Comparison of ENCODE assay signal across 16 cellular contexts in the genomic region with DNA sequence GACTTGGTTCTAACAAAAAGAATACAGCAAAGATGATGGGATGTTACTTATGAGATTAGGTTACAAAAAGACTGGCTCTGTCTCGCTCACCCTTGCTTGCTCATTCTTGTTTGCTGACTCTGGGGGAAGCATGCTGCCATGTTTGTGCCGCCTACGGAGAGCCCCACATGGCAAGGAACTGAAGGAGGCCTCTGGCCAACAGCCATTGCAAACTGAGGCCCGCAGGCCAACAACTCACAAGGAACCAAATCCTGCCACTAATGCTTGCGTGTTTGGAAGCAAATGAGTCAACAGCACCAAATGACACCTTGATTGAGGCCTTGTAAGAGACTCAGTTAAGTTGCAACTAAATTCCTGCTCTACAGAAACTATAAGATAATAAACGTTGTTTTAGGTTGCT.
DNase-seq lines count a peak whose midpoint lies in the region; ATAC-seq, FAIRE-seq and TF ChIP-seq lines count a peak whose summit lies in the region.
"Had no signal": no experiment of that assay in that cellular context is flagged by ENCODE, and none has a peak within 500 bp of the region (broad histone marks: within the 10 kb centered on the region; RNA-seq: fewer than 3 reads in every experiment).

No MANE protein-coding gene starts in this region.

- no peak for TF ChIP-seq CTCF in HepG2 (CRISPR knock-in tag; IDR thresholded peaks at IDR 0.05)
- no peak for TF ChIP-seq CTCF in right lobe of liver (IDR thresholded peaks at IDR 0.05)
- no peak for TF ChIP-seq CTCF in H1 (IDR thresholded peaks at IDR 0.05; ENCODE audit: control extremely low read depth in 1 of 3, insufficient read depth in 1 of 3, low read depth in 1 of 3, low read length in 3 of 3)
- no peak for TF ChIP-seq CTCF in neural progenitor cell (IDR thresholded peaks at IDR 0.05)

- H3K27ac ChIP-seq in HepG2 (ENCODE audit: extremely low read length, insufficient read depth, low read length): no peak overlapping the region
- no peak overlapping the region for H3K27ac ChIP-seq in right lobe of liver
- no peak overlapping the region for H3K27ac ChIP-seq in H1 (ENCODE audit: low read depth, low read length)
- H3K27ac ChIP-seq in neural progenitor cell: no peak overlapping the region
- H3K27ac ChIP-seq: BLaER1 had no signal

- no peak overlapping the region for H2BK12ac ChIP-seq in H1 (ENCODE audit: low read depth, low read length)

- ATAC-seq in HepG2 (no peak), right lobe of liver (no peak), HG03045 (IDR thresholded peaks at IDR 0.05; ENCODE audit: unreplicated experiment) (no peak)
- ATAC-seq: GM23338 had no signal

- no peak overlapping the region for H3K18ac ChIP-seq in H1 (ENCODE audit: extremely low read depth, low read length)

- H3K14ac ChIP-seq in H1 (ENCODE audit: insufficient read length): no peak overlapping the region

- H3K79me1 ChIP-seq in H1 (ENCODE audit: low read depth, low read length): no peaks in the 10 kb centered on the region

- H3K23me2 ChIP-seq in H1 (ENCODE audit: low read depth, low read length): no peaks in the 10 kb centered on the region

- H3K23ac ChIP-seq in H1 (ENCODE audit: insufficient read length): no peak overlapping the region

- H2AFZ ChIP-seq in HepG2 (ENCODE audit: low read length): no peak overlapping the region
- H2AFZ ChIP-seq in H1 (ENCODE audit: low read length): peak overlapping the region; percentile 73; the same call in 1 of the 2 replicates
- peak overlapping the region; percentile 20 for H2AFZ ChIP-seq in neural progenitor cell (replicated peaks)
- H2AFZ ChIP-seq: GM23338 had no signal

- H3K4me2 ChIP-seq in HepG2 (ENCODE audit: low read depth, low read length): no peak overlapping the region
- H3K4me2 ChIP-seq in H1 (ENCODE audit: insufficient read depth in 1 of 2, low read depth in 2 of 2, low read length in 2 of 2): no peak overlapping the region
- no peak overlapping the region for H3K4me2 ChIP-seq in neural progenitor cell
- H3K4me2 ChIP-seq: BLaER1, GM23338 had no signal

- no TSS peak for BruUV-seq in HepG2 (replicated peaks; lab: Mats Ljungman, UMichigan)

- H4K5ac ChIP-seq in H1 (ENCODE audit: insufficient read length, low read depth, low read length): no peak overlapping the region

- H4K20me1 ChIP-seq in HepG2 (ENCODE audit: insufficient read depth, low read length) (no peaks in the 10 kb centered on the region), H1 (replicated peaks in 1 of 2; ENCODE audit: control insufficient read depth in 1 of 2, insufficient read depth in 2 of 2, low read length in 2 of 2) (no peaks in the 10 kb centered on the region), neural progenitor cell (ENCODE audit: low read depth) (no peaks in the 10 kb centered on the region)
- H4K20me1 ChIP-seq: BLaER1 had no signal

- POLR2A ChIA-PET in HepG2 (lab: Yijun Ruan, JAX) (no interaction called here), H1 (lab: Charles Lee; ENCODE audit: partially characterized antibody) (no interaction called here)

- H3K4me1 Mint-ChIP-seq in neural progenitor cell: peaks cover 4% of the 10 kb centered on the region
- H3K4me1 Mint-ChIP-seq: GM23338, H9 had no signal

- no peak overlapping the region for H2BK120ac ChIP-seq in H1 (replicated peaks; ENCODE audit: low read depth, low read length)

- H3K79me2 ChIP-seq in HepG2 (ENCODE audit: insufficient read depth, low read length): no peaks in the 10 kb centered on the region
- no peaks in the 10 kb centered on the region for H3K79me2 ChIP-seq in H1 (ENCODE audit: control insufficient read depth in 1 of 2, insufficient read depth in 2 of 2, low read length in 2 of 2)
- H3K79me2 ChIP-seq in neural progenitor cell (ENCODE audit: low read depth): no peaks in the 10 kb centered on the region

- H3K9me3 ChIP-seq in HepG2 (ENCODE audit: low read length): no peaks in the 10 kb centered on the region
- no peaks in the 10 kb centered on the region for H3K9me3 ChIP-seq in right lobe of liver
- H3K9me3 ChIP-seq in H1 (ENCODE audit: insufficient read depth in 2 of 2, low read depth in 1 of 2, low read length in 1 of 2): no peaks in the 10 kb centered on the region
- H3K9me3 ChIP-seq in neural progenitor cell (ENCODE audit: low read depth): no peaks in the 10 kb centered on the region
- H3K9me3 ChIP-seq: BLaER1, Caco-2 had no signal

- 81% methylated on average over 6 of the region's 6 CpGs for WGBS in HepG2 (ENCODE audit: low lambda C conversion rate)
- 97% methylated on average over 3 of the region's 6 CpGs for WGBS in right lobe of liver (ENCODE audit: insufficient coverage, low coverage, low lambda C conversion rate, missing lambda C conversion rate)
- 81% methylated on average over 6 of the region's 6 CpGs; no CpG with 5 or more reads in 1 of the 2 experiments for WGBS in H1 (ENCODE audit: extremely low coverage in 1 of 2, insufficient coverage in 1 of 2, insufficient read length in 1 of 2, insufficient replicate concordance in 2 of 2, low coverage in 1 of 2, low lambda C conversion rate in 2 of 2, missing lambda C conversion rate in 1 of 2), 2 experiments

- no peak overlapping the region for H2BK5ac ChIP-seq in H1 (ENCODE audit: low read depth, low read length)

- H3K4me1 ChIP-seq in HepG2 (ENCODE audit: insufficient read depth, low read length) (peaks cover 62% of the 10 kb centered on the region), right lobe of liver (no peaks in the 10 kb centered on the region), H1 (replicated peaks in 1 of 4; ENCODE audit: control insufficient read depth in 3 of 4, insufficient read depth in 4 of 4, low read length in 3 of 4) (no peaks in the 10 kb centered on the region), neural progenitor cell (no peaks in the 10 kb centered on the region)
- H3K4me1 ChIP-seq: Caco-2 had no signal

- H3K4me3 ChIP-seq in HepG2 (replicated peaks in 1 of 3; ENCODE audit: insufficient read depth in 1 of 3, low read depth in 2 of 3, low read length in 3 of 3): no peak overlapping the region
- H3K4me3 ChIP-seq in right lobe of liver: no peak overlapping the region
- no peak overlapping the region for H3K4me3 ChIP-seq in H1 (ENCODE audit: extremely low read depth in 1 of 4, insufficient read depth in 2 of 4, low read depth in 3 of 4, low read length in 4 of 4)
- H3K4me3 ChIP-seq in neural progenitor cell: no peak overlapping the region
- H3K4me3 ChIP-seq: BLaER1, GM23338 had no signal

- no peak overlapping the region for H3K4me3 Mint-ChIP-seq in neural progenitor cell
- H3K4me3 Mint-ChIP-seq: CD8-positive, alpha-beta memory T cell; GM23338; H9 had no signal

- no peak overlapping the region for H4K91ac ChIP-seq in H1 (replicated peaks; ENCODE audit: insufficient read length, low read length)

- H3K9me3 Mint-ChIP-seq in neural progenitor cell: no peaks in the 10 kb centered on the region
- H3K9me3 Mint-ChIP-seq: GM23338, H9 had no signal

- FAIRE-seq in HepG2 (lab: Jason Lieb, UNC) (no peak), H1 (lab: Jason Lieb, UNC) (no peak)

- intact Hi-C loops in HepG2 (cut with micrococcal nuclease; ENCODE audit: unreplicated experiment) (no loop called here), right lobe of liver (cut with DNase I) (no loop called here)

- H2BK20ac ChIP-seq in H1 (ENCODE audit: low read length): no peak overlapping the region

- no peak for TF ChIP-seq RAD21 in HepG2 (CRISPR knock-in tag; IDR thresholded peaks at IDR 0.05)
- no peak for TF ChIP-seq RAD21 in H1 (IDR thresholded peaks at IDR 0.05 in 1 of 2, conservative IDR thresholded peaks at IDR 0.05 in 1 of 2; ENCODE audit: low read depth in 2 of 2, low read length in 2 of 2)

- no peak overlapping the region for H4K8ac ChIP-seq in H1 (ENCODE audit: extremely low read depth, insufficient read depth, low read length)

- in situ Hi-C loops in HepG2 (cut with HindIII; ENCODE audit: extremely low pct_ligation_motif_present, low pct_unique_long_range_greater_than_20kb): no loop called here

- H3K9ac ChIP-seq in HepG2 (ENCODE audit: insufficient read depth, low read depth, low read length) (no peak overlapping the region), H1 (replicated peaks in 1 of 4; ENCODE audit: extremely low read depth in 1 of 4, low read depth in 3 of 4, low read length in 3 of 4) (no peak overlapping the region), neural progenitor cell (no peak overlapping the region)
- H3K9ac ChIP-seq: BLaER1 had no signal

- H2AK5ac ChIP-seq in H1 (ENCODE audit: low read depth, low read length): no peak overlapping the region

- H3F3A ChIP-seq in neural progenitor cell (ENCODE audit: low read depth): no peaks in the 10 kb centered on the region

- TF ChIP-seq EP300 in HepG2 (IDR thresholded peaks at IDR 0.05; ENCODE audit: low read depth in 2 of 2, low read length in 2 of 2): no peak
- TF ChIP-seq EP300 in HepG2 (CRISPR knock-in tag; IDR thresholded peaks at IDR 0.05; ENCODE audit: borderline replicate concordance): no peak
- TF ChIP-seq EP300 in H1 (IDR thresholded peaks at IDR 0.05; ENCODE audit: borderline replicate concordance in 1 of 2, low read depth in 2 of 2, low read length in 2 of 2): no peak

- H3K27me3 ChIP-seq in HepG2 (ENCODE audit: control insufficient read depth in 1 of 2, insufficient read depth in 2 of 2, low read length in 2 of 2) (no peaks in the 10 kb centered on the region), right lobe of liver (no peaks in the 10 kb centered on the region), H1 (replicated peaks in 1 of 4; ENCODE audit: control insufficient read depth in 3 of 4, extremely low read depth in 1 of 4, insufficient read depth in 3 of 4, low read length in 3 of 4) (no peaks in the 10 kb centered on the region), neural progenitor cell (no peaks in the 10 kb centered on the region)
- H3K27me3 ChIP-seq: BLaER1 had no signal

- H3K36me3 Mint-ChIP-seq in neural progenitor cell: no peaks in the 10 kb centered on the region
- H3K36me3 Mint-ChIP-seq: CD8-positive, alpha-beta memory T cell had no signal

- peaks cover 2% of the 10 kb centered on the region for H3K27me3 Mint-ChIP-seq in neural progenitor cell (ENCODE audit: insufficient read depth, low read depth)
- H3K27me3 Mint-ChIP-seq: CD8-positive, alpha-beta memory T cell had no signal

- CTCF ChIA-PET in HepG2 (lab: Yijun Ruan, JAX; ENCODE audit: low intra/inter-chr PET ratio, low total read pairs): no interaction called here
- CTCF ChIA-PET in H1 (lab: Charles Lee; ENCODE audit: partially characterized antibody): no interaction called here

- H3K4ac ChIP-seq in H1 (replicated peaks; ENCODE audit: insufficient read length, low read depth, low read length): no peak overlapping the region

- DNase-seq in HepG2 (ENCODE audit: low spot score) (no peak), right lobe of liver (no peak), H1 (ENCODE audit: low read depth in 1 of 2, low spot score in 2 of 2) (no peak), neural progenitor cell (ENCODE audit: low spot score) (no peak), GM19238 (ENCODE audit: insufficient read length, low spot score) (no peak), NK-92 (lab: John Stamatoyannopoulos, UW; ENCODE audit: unreplicated experiment) (no peak)
- DNase-seq: 8988T; AML-193; Caco-2; CD8-positive, alpha-beta memory T cell; DND-41; GF-D8; H9 had no signal

- no peak overlapping the region for H3K56ac ChIP-seq in H1 (replicated peaks; ENCODE audit: insufficient read length, low read depth, low read length)

- no peak overlapping the region for H3K27ac Mint-ChIP-seq in neural progenitor cell
- H3K27ac Mint-ChIP-seq: GM23338, H9 had no signal

- H2BK15ac ChIP-seq in H1 (ENCODE audit: low read length): no peak overlapping the region

- H3K36me3 ChIP-seq in HepG2 (replicated peaks in 1 of 2; ENCODE audit: control insufficient read depth in 1 of 2, insufficient read depth in 2 of 2, low read length in 2 of 2) (no peaks in the 10 kb centered on the region), right lobe of liver (no peaks in the 10 kb centered on the region), H1 (ENCODE audit: control insufficient read depth in 2 of 4, insufficient read depth in 4 of 4, low read length in 3 of 4) (no peaks in the 10 kb centered on the region), neural progenitor cell (no peaks in the 10 kb centered on the region)
- H3K36me3 ChIP-seq: BLaER1 had no signal

- TF ChIP-seq POLR2A in HepG2 (IDR thresholded peaks at IDR 0.05; ENCODE audit: insufficient read depth in 1 of 2, low read depth in 2 of 2, low read length in 2 of 2) (no peak), right lobe of liver (IDR thresholded peaks at IDR 0.05) (no peak), H1 (IDR thresholded peaks at IDR 0.05; ENCODE audit: control extremely low read depth in 1 of 2, low read depth in 2 of 2, low read length in 2 of 2) (no peak)
